20 cellular contexts compared by ENCODE assay signal in the genomic region with DNA sequence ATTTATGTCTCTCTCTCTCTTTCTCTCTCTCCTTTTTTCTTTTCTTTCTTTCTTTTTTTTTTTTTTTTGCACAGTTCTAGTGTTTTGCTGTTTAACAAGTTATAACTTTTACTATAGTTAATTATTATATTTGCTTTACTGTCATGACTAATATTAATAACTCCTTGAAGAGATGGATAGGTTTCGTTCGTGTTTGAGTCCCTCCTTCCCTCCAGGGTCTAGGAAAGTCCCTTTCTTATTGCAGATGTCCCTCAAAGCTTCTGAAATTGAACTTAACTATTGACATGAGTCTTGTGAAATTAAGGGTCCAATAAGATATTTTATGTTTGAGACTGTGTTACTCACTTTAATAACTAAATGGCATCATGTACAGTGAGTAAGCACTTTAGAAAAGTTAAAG.
DNase-seq lines count a peak whose midpoint lies in the region; ATAC-seq and TF ChIP-seq lines count a peak whose summit lies in the region.
"Had no signal": no experiment of that assay in that cellular context is flagged by ENCODE, and none has a peak within 500 bp of the region (broad histone marks: within the 10 kb centered on the region; RNA-seq: fewer than 3 reads in every experiment).

No MANE protein-coding gene starts in this region.

- peak overlapping the region; percentile 40; the same call in 1 of the 2 replicates for H3K27ac ChIP-seq in BLaER1
- no peak overlapping the region for H3K27ac ChIP-seq in smooth muscle cell (ENCODE audit: low read depth)
- H3K27ac ChIP-seq: skin epidermis had no signal

- 87% methylated on average over 2 of the region's 2 CpGs for WGBS in smooth muscle cell (ENCODE audit: low lambda C conversion rate)

- no peaks in the 10 kb centered on the region for H3K27me3 Mint-ChIP-seq in activated naive CD8-positive, alpha-beta T cell treated with anti-CD3 and anti-CD28 coated beads for 36 hours
- H3K27me3 Mint-ChIP-seq: activated CD4-positive, alpha-beta memory T cell treated with anti-CD3 and anti-CD28 coated beads for 36 hours; activated naive CD8-positive, alpha-beta T cell treated with anti-CD3 and anti-CD28 coated beads, Interleukin-2, amount 10 ng/mL, durations not matched to agents 7 days and 5 days; effector memory CD8-positive, alpha-beta T cell; stimulated activated memory B cell treated with anti-CD40 and anti-IgM and Interleukin-4, amounts not matched to agents 10 μg/mL and 1 μg/mL and 100 μg/mL, for 72 hours had no signal

- H3K9ac ChIP-seq in BLaER1, result no peak overlapping the region
- no peak overlapping the region for H3K9ac ChIP-seq in smooth muscle cell (ENCODE audit: low read depth)

- H3K27me3 ChIP-seq in BLaER1 (no peaks in the 10 kb centered on the region), smooth muscle cell (ENCODE audit: low read depth) (no peaks in the 10 kb centered on the region)

- H3K36me3 Mint-ChIP-seq in activated naive CD8-positive, alpha-beta T cell treated with anti-CD3 and anti-CD28 coated beads for 36 hours, result no peaks in the 10 kb centered on the region
- H3K36me3 Mint-ChIP-seq: activated CD4-positive, alpha-beta memory T cell treated with anti-CD3 and anti-CD28 coated beads for 36 hours; activated naive CD8-positive, alpha-beta T cell treated with anti-CD3 and anti-CD28 coated beads, Interleukin-2, amount 10 ng/mL, durations not matched to agents 7 days and 5 days; stimulated activated memory B cell treated with anti-CD40 and anti-IgM and Interleukin-4, amounts not matched to agents 10 μg/mL and 1 μg/mL and 100 μg/mL, for 72 hours had no signal

- H3K4me3 Mint-ChIP-seq in activated naive CD8-positive, alpha-beta T cell treated with anti-CD3 and anti-CD28 coated beads for 36 hours, result no peak overlapping the region
- H3K4me3 Mint-ChIP-seq: activated CD4-positive, alpha-beta memory T cell treated with anti-CD3 and anti-CD28 coated beads for 36 hours; activated naive CD8-positive, alpha-beta T cell treated with anti-CD3 and anti-CD28 coated beads, Interleukin-2, amount 10 ng/mL, durations not matched to agents 7 days and 5 days; activated T-cell treated with anti-CD3 and anti-CD28 coated beads, Interleukin-2, amount 50 U/mL, for 4 hours; effector memory CD8-positive, alpha-beta T cell; stimulated activated memory B cell treated with anti-CD40 and anti-IgM and Interleukin-4, amounts not matched to agents 10 μg/mL and 1 μg/mL and 100 μg/mL, for 72 hours had no signal

- H3F3A ChIP-seq in smooth muscle cell (ENCODE audit: low read depth), result peaks cover 3% of the 10 kb centered on the region

- H3K4me1 ChIP-seq in BLaER1, result peaks cover 36% of the 10 kb centered on the region
- H3K4me1 ChIP-seq in smooth muscle cell (ENCODE audit: low read depth), result no peaks in the 10 kb centered on the region

- no peaks in the 10 kb centered on the region for H3K4me1 Mint-ChIP-seq in activated naive CD8-positive, alpha-beta T cell treated with anti-CD3 and anti-CD28 coated beads for 36 hours
- H3K4me1 Mint-ChIP-seq: activated naive CD8-positive, alpha-beta T cell treated with anti-CD3 and anti-CD28 coated beads, Interleukin-2, amount 10 ng/mL, durations not matched to agents 7 days and 5 days; stimulated activated memory B cell treated with anti-CD40 and anti-IgM and Interleukin-4, amounts not matched to agents 10 μg/mL and 1 μg/mL and 100 μg/mL, for 72 hours had no signal

- H3K27ac Mint-ChIP-seq in activated naive CD8-positive, alpha-beta T cell treated with anti-CD3 and anti-CD28 coated beads for 36 hours, result no peak overlapping the region
- H3K27ac Mint-ChIP-seq: activated CD4-positive, alpha-beta memory T cell treated with anti-CD3 and anti-CD28 coated beads for 36 hours; activated naive CD8-positive, alpha-beta T cell treated with anti-CD3 and anti-CD28 coated beads, Interleukin-2, amount 10 ng/mL, durations not matched to agents 7 days and 5 days; effector memory CD8-positive, alpha-beta T cell; stimulated activated memory B cell treated with anti-CD40 and anti-IgM and Interleukin-4, amounts not matched to agents 10 μg/mL and 1 μg/mL and 100 μg/mL, for 72 hours had no signal

- H3K36me3 ChIP-seq in BLaER1 (no peaks in the 10 kb centered on the region), smooth muscle cell (ENCODE audit: low read depth) (no peaks in the 10 kb centered on the region)

- TF ChIP-seq CTCF in smooth muscle cell (IDR thresholded peaks at IDR 0.05; ENCODE audit: borderline replicate concordance, insufficient read depth, poor library complexity, severe bottlenecking), result no peak

- ATAC-seq in GM18873 (IDR thresholded peaks at IDR 0.05; ENCODE audit: low FRiP score, unreplicated experiment) (peak; percentile 77), HG02798 (IDR thresholded peaks at IDR 0.05; ENCODE audit: poor library complexity, unreplicated experiment) (peak; percentile 56), HG03571 (IDR thresholded peaks at IDR 0.05; ENCODE audit: unreplicated experiment) (peak; percentile 70)
- ATAC-seq: activated T-cell treated with anti-CD3 and anti-CD28 coated beads, Interleukin-2, amount 50 U/mL, for 4 hours; effector memory CD8-positive, alpha-beta T cell; left lobe of liver; stimulated activated memory B cell treated with anti-CD40 and anti-IgM and Interleukin-4, amounts not matched to agents 10 μg/mL and 1 μg/mL and 100 μg/mL, for 72 hours had no signal

- H3K4me2 ChIP-seq in BLaER1 (peak overlapping the region; percentile 77), smooth muscle cell (no peak overlapping the region)

- DNase-seq in HUDEP-2 (lab: John Stamatoyannopoulos, UW; ENCODE audit: unreplicated experiment in 76 of 76), result no peak
- no peak for DNase-seq in smooth muscle cell (lab: John Stamatoyannopoulos, UW; ENCODE audit: unreplicated experiment)
- DNase-seq in T-helper 2 cell, result no peak
- no peak for DNase-seq in activated naive CD8-positive, alpha-beta T cell treated with anti-CD3 and anti-CD28 coated beads for 36 hours
- DNase-seq: activated CD4-positive, alpha-beta memory T cell treated with anti-CD3 and anti-CD28 coated beads for 36 hours; activated naive CD8-positive, alpha-beta T cell treated with anti-CD3 and anti-CD28 coated beads, Interleukin-2, amount 10 ng/mL, durations not matched to agents 7 days and 5 days; activated T-cell treated with anti-CD3 and anti-CD28 coated beads, Interleukin-2, amount 50 U/mL, for 4 hours; caudate nucleus; effector memory CD8-positive, alpha-beta T cell; GOT3; NCI-H187; NCI-H510A treated with DMSO at 0.1 percent for 48 hours; trophoblast cell had no signal

- no peaks in the 10 kb centered on the region for H3K9me3 Mint-ChIP-seq in activated naive CD8-positive, alpha-beta T cell treated with anti-CD3 and anti-CD28 coated beads for 36 hours

- H2AFZ ChIP-seq in smooth muscle cell (ENCODE audit: low read depth), result no peak overlapping the region

- no peaks in the 10 kb centered on the region for H3K79me2 ChIP-seq in smooth muscle cell (ENCODE audit: low read depth)

- H3K4me3 ChIP-seq in BLaER1 (no peak overlapping the region), smooth muscle cell (no peak overlapping the region)
- H3K4me3 ChIP-seq: skin epidermis had no signal

- no peaks in the 10 kb centered on the region for H4K20me1 ChIP-seq in BLaER1
- H4K20me1 ChIP-seq in smooth muscle cell (ENCODE audit: low read depth), result no peaks in the 10 kb centered on the region

- H3K9me3 ChIP-seq in BLaER1, result no peaks in the 10 kb centered on the region
- no peaks in the 10 kb centered on the region for H3K9me3 ChIP-seq in smooth muscle cell (replicated peaks; ENCODE audit: low read depth)
